1 cellular context compared by ENCODE assay signal in the genomic region with DNA sequence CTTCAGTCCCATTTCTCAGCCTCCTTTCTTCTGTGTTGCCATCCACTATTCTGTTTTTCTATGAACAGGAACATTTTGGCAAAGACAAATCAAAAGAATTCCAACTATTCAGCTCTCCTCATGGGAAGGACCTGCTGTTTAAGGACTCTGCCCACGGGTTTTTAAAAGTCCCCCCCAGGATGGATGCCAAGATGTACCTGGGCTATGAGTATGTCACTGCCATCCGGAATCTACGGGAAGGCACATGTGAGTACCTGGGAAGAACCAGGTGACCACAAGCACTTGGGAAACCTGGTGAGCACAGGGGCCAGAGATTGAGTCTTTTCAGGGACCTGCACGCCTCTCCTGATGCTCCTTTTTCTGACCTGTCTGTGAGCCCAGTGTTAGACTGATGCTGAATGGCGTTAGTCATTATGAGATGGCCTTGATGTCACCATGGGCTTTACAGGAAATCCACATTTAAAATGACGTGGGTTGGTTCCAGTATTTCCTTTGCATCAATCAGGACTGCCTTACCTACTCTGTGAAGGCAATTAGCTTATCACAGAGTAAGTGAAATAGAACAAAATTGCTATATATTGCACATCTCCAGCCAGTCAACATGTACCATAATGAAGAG.
TF ChIP-seq lines count a peak whose summit lies in the region.

No MANE protein-coding gene starts in this region.

TF ChIP-seq in HepG2, 621 proteins besides CTCF, POLR2A, EP300 and RAD21:
- no peak for TF ChIP-seq NONO (IDR thresholded peaks at IDR 0.05)
- TF ChIP-seq NONO (CRISPR knock-in tag; conservative IDR thresholded peaks at IDR 0.05) = 0 out of 2 replicates have a peak, but pooled peaks have one; percentile 18
- TF ChIP-seq RBM22 (optimal IDR thresholded peaks at IDR 0.05; ENCODE audit: low read length) = peak; percentile 86
- TF ChIP-seq IKZF1 (IDR thresholded peaks at IDR 0.05) = no peak
- no peak for TF ChIP-seq HOXD1 (CRISPR knock-in tag; IDR thresholded peaks at IDR 0.05)
- TF ChIP-seq, protein P1, sequence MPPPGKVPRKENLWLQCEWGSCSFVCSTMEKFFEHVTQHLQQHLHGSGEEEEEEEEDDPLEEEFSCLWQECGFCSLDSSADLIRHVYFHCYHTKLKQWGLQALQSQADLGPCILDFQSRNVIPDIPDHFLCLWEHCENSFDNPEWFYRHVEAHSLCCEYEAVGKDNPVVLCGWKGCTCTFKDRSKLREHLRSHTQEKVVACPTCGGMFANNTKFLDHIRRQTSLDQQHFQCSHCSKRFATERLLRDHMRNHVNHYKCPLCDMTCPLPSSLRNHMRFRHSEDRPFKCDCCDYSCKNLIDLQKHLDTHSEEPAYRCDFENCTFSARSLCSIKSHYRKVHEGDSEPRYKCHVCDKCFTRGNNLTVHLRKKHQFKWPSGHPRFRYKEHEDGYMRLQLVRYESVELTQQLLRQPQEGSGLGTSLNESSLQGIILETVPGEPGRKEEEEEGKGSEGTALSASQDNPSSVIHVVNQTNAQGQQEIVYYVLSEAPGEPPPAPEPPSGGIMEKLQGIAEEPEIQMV (CRISPR knock-in tag; IDR thresholded peaks at IDR 0.05; ENCODE audit: low read depth) = no peak
- no peak for TF ChIP-seq KMT2B (CRISPR knock-in tag; IDR thresholded peaks at IDR 0.05)
- TF ChIP-seq ZNF234 (CRISPR knock-in tag; conservative IDR thresholded peaks at IDR 0.05) = no peak
- TF ChIP-seq JDP2 (CRISPR knock-in tag; IDR thresholded peaks at IDR 0.05; ENCODE audit: borderline replicate concordance) = no peak
- TF ChIP-seq, protein P2, sequence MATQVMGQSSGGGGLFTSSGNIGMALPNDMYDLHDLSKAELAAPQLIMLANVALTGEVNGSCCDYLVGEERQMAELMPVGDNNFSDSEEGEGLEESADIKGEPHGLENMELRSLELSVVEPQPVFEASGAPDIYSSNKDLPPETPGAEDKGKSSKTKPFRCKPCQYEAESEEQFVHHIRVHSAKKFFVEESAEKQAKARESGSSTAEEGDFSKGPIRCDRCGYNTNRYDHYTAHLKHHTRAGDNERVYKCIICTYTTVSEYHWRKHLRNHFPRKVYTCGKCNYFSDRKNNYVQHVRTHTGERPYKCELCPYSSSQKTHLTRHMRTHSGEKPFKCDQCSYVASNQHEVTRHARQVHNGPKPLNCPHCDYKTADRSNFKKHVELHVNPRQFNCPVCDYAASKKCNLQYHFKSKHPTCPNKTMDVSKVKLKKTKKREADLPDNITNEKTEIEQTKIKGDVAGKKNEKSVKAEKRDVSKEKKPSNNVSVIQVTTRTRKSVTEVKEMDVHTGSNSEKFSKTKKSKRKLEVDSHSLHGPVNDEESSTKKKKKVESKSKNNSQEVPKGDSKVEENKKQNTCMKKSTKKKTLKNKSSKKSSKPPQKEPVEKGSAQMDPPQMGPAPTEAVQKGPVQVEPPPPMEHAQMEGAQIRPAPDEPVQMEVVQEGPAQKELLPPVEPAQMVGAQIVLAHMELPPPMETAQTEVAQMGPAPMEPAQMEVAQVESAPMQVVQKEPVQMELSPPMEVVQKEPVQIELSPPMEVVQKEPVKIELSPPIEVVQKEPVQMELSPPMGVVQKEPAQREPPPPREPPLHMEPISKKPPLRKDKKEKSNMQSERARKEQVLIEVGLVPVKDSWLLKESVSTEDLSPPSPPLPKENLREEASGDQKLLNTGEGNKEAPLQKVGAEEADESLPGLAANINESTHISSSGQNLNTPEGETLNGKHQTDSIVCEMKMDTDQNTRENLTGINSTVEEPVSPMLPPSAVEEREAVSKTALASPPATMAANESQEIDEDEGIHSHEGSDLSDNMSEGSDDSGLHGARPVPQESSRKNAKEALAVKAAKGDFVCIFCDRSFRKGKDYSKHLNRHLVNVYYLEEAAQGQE (IDR thresholded peaks at IDR 0.05; ENCODE audit: borderline replicate concordance in 1 of 2, low read depth in 1 of 2, low read length in 2 of 2) = no peak
- TF ChIP-seq PCBP1 (IDR thresholded peaks at IDR 0.05; ENCODE audit: borderline replicate concordance, low read depth, low read length) = no peak
- no peak for TF ChIP-seq HNRNPK (IDR thresholded peaks at IDR 0.05; ENCODE audit: low read depth, low read length, poor library complexity, severe bottlenecking)
- no peak for TF ChIP-seq ZNF660 (CRISPR knock-in tag; IDR thresholded peaks at IDR 0.05; ENCODE audit: borderline replicate concordance, low read depth)
- TF ChIP-seq ARNT2 (CRISPR knock-in tag; IDR thresholded peaks at IDR 0.05; ENCODE audit: low read depth) = no peak
- TF ChIP-seq POLR2G (IDR thresholded peaks at IDR 0.05; ENCODE audit: low read depth, low read length) = peak; percentile 56; the same call in 1 of the 2 replicates
- no peak for TF ChIP-seq ZNF709 (CRISPR knock-in tag; IDR thresholded peaks at IDR 0.05)
- no peak for TF ChIP-seq ZBTB42 (CRISPR knock-in tag; IDR thresholded peaks at IDR 0.05)
- peak; percentile 19 for TF ChIP-seq POLR2AphosphoS5 (IDR thresholded peaks at IDR 0.05; ENCODE audit: low read depth, low read length)
- TF ChIP-seq ZNF451 (CRISPR knock-in tag; IDR thresholded peaks at IDR 0.05) = no peak
TF ChIP-seq in HepG2: peak in this region for 4.
